ENCODE assay signal across 22 cellular contexts in the genomic region with DNA sequence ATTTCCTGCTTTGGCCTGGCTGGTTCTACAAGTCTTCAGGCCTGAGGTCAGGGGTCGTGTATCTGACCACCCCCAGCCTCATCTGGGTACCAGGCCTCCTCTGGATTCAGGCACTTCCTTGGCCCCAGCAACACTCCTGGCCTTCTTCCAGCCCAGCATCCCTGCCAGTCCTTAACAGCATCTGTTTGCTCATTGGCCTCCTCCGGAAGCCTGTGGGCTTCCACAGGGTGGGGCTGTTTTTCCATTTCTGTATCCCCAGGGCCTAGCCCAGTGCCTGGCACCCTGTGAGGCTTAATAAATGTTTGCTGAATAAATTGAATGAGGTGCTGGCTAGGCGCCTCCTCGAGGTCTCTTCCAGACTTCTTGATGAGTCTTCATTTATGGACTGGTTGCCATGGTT. TPM values are rescaled to one million over a fixed set of nuclear protein-coding genes. Genes with fewer than 3 reads are reported as not detected.
A peak's percentile ranks its signal among the peaks of the same experiment; 100 is the strongest.
DNase-seq lines count a peak whose midpoint lies in the region; ATAC-seq and TF ChIP-seq lines count a peak whose summit lies in the region.
"Had no signal": no experiment of that assay in that cellular context is flagged by ENCODE, and none has a peak within 500 bp of the region (broad histone marks: within the 10 kb centered on the region; RNA-seq: fewer than 3 reads in every experiment).

No MANE protein-coding gene starts in this region.

- no peak overlapping the region for H2BK12ac ChIP-seq in H9 (ENCODE audit: insufficient read length, low read depth, low read length)

- H2BK15ac ChIP-seq in H9 (ENCODE audit: low read depth, low read length) = no peak overlapping the region

- H3K23me2 ChIP-seq in H9 (ENCODE audit: insufficient read length, low read depth, low read length, poor library complexity, severe bottlenecking) = no peaks in the 10 kb centered on the region

- H3K9me3 ChIP-seq in H9 (ENCODE audit: control insufficient read depth, low read depth, low read length) = no peaks in the 10 kb centered on the region
- no peaks in the 10 kb centered on the region for H3K9me3 ChIP-seq in CD8-positive, alpha-beta T cell (ENCODE audit: low read length)
- H3K9me3 ChIP-seq: esophagus squamous epithelium, pancreas, transverse colon had no signal

- no peaks in the 10 kb centered on the region for H3K79me1 ChIP-seq in H9 (ENCODE audit: insufficient read depth, low read depth, low read length, poor library complexity, severe bottlenecking)

- H4K5ac ChIP-seq in H9 (ENCODE audit: insufficient read length, low read depth, low read length) = no peak overlapping the region

- H3K14ac ChIP-seq in H9 (ENCODE audit: insufficient read depth, low read length) = no peak overlapping the region

- no peak overlapping the region for H3K56ac ChIP-seq in H9 (ENCODE audit: insufficient read length, low read depth, low read length)

- no peak for ATAC-seq in CD8-positive, alpha-beta T cell
- ATAC-seq: activated T-cell treated with anti-CD3 and anti-CD28 coated beads, Interleukin-2, amount 50 U/mL, for 4 hours; GM12878; pancreas; stimulated activated memory B cell treated with anti-CD40 and anti-IgM and Interleukin-4, amounts not matched to agents 10 μg/mL and 1 μg/mL and 100 μg/mL, for 72 hours had no signal

- no peaks in the 10 kb centered on the region for H4K20me1 ChIP-seq in H9 (ENCODE audit: control insufficient read depth, insufficient read depth, insufficient read length)

- WGBS in H9 (ENCODE audit: extremely low coverage, insufficient read length, low lambda C conversion rate) = no CpG with 5 or more reads among the region's 4 CpGs

- no peaks in the 10 kb centered on the region for H3K36me3 ChIP-seq in CD8-positive, alpha-beta T cell (ENCODE audit: insufficient read depth, low read length)
- H3K36me3 ChIP-seq: esophagus squamous epithelium, pancreas, transverse colon had no signal

- H3K79me2 ChIP-seq in H9 (ENCODE audit: insufficient read depth, low read length) = no peaks in the 10 kb centered on the region

- H3K4me2 ChIP-seq in H9 (ENCODE audit: insufficient read depth, insufficient read length, low read length) = no peak overlapping the region
- H3K4me2 ChIP-seq: KMS-11 had no signal

- H4K91ac ChIP-seq in H9 (ENCODE audit: insufficient read length, low read depth, low read length) = no peak overlapping the region

- no peak overlapping the region for H2BK120ac ChIP-seq in H9 (ENCODE audit: low read depth, low read length, poor library complexity, severe bottlenecking)

- H3K9ac ChIP-seq in H9 (ENCODE audit: extremely low read depth, insufficient read length, low read length) = no peak overlapping the region
- H3K9ac ChIP-seq: KMS-11 had no signal

- H3T11ph ChIP-seq in H9 (ENCODE audit: low read length) = no peak overlapping the region

- no peaks in the 10 kb centered on the region; a peak in 1 of 5 replicates for H3K9me3 Mint-ChIP-seq in H9
- H3K9me3 Mint-ChIP-seq in mesothelial cell of epicardium = no peaks in the 10 kb centered on the region
- no peaks in the 10 kb centered on the region for H3K9me3 Mint-ChIP-seq in activated T-helper 2 cell treated with anti-CD3 and anti-CD28 coated beads, Interferon-gamma antibody, Interleukin-2, Interleukin-4, amounts not matched to agents 10 μg/mL and 5 μg/mL and 100 μg/mL, durations not matched to agents 14 hours and 24 hours and 36 hours
- H3K9me3 Mint-ChIP-seq in CD8-positive, alpha-beta T cell = no peaks in the 10 kb centered on the region
- H3K9me3 Mint-ChIP-seq in activated CD4-positive, alpha-beta memory T cell treated with anti-CD3 and anti-CD28 coated beads, Interleukin-2, amount 10 ng/mL, durations not matched to agents 7 days and 5 days = no peaks in the 10 kb centered on the region
- H3K9me3 Mint-ChIP-seq: activated T-cell treated with anti-CD3 and anti-CD28 coated beads, Interleukin-2, amount 50 U/mL, for 4 hours; CD14-positive monocyte; stimulated activated memory B cell treated with anti-CD40 and anti-IgM and Interleukin-4, amounts not matched to agents 10 μg/mL and 1 μg/mL and 100 μg/mL, for 72 hours had no signal

- no peak overlapping the region for H2AK5ac ChIP-seq in H9 (ENCODE audit: insufficient read length, low read length)

- H3K4me3 Mint-ChIP-seq in H9 = no peak overlapping the region
- no peak overlapping the region for H3K4me3 Mint-ChIP-seq in mesothelial cell of epicardium
- H3K4me3 Mint-ChIP-seq in activated T-helper 2 cell treated with anti-CD3 and anti-CD28 coated beads, Interferon-gamma antibody, Interleukin-2, Interleukin-4, amounts not matched to agents 10 μg/mL and 5 μg/mL and 100 μg/mL, durations not matched to agents 14 hours and 24 hours and 36 hours (ENCODE audit: low read depth) = no peak overlapping the region
- no peak overlapping the region for H3K4me3 Mint-ChIP-seq in CD8-positive, alpha-beta T cell
- no peak overlapping the region for H3K4me3 Mint-ChIP-seq in activated CD4-positive, alpha-beta memory T cell treated with anti-CD3 and anti-CD28 coated beads, Interleukin-2, amount 10 ng/mL, durations not matched to agents 7 days and 5 days
- H3K4me3 Mint-ChIP-seq: activated naive CD8-positive, alpha-beta T cell; activated T-cell treated with anti-CD3 and anti-CD28 coated beads, Interleukin-2, amount 50 U/mL, for 4 hours; CD14-positive monocyte; stimulated activated memory B cell treated with anti-CD40 and anti-IgM and Interleukin-4, amounts not matched to agents 10 μg/mL and 1 μg/mL and 100 μg/mL, for 72 hours had no signal

- no peak overlapping the region for H3K23ac ChIP-seq in H9 (ENCODE audit: insufficient read length, low read depth, low read length)

- H3K27ac Mint-ChIP-seq in H9 (peak overlapping the region in 2 of 3 experiments; percentile 45 to 94; a peak in 5 of 7 replicates), mesothelial cell of epicardium (peak overlapping the region; percentile 3)
- H3K27ac Mint-ChIP-seq in activated T-helper 2 cell treated with anti-CD3 and anti-CD28 coated beads, Interferon-gamma antibody, Interleukin-2, Interleukin-4, amounts not matched to agents 10 μg/mL and 5 μg/mL and 100 μg/mL, durations not matched to agents 14 hours and 24 hours and 36 hours = no peak overlapping the region
- no peak overlapping the region for H3K27ac Mint-ChIP-seq in CD8-positive, alpha-beta T cell
- no peak overlapping the region for H3K27ac Mint-ChIP-seq in activated CD4-positive, alpha-beta memory T cell treated with anti-CD3 and anti-CD28 coated beads, Interleukin-2, amount 10 ng/mL, durations not matched to agents 7 days and 5 days
- H3K27ac Mint-ChIP-seq: activated naive CD8-positive, alpha-beta T cell; stimulated activated memory B cell treated with anti-CD40 and anti-IgM and Interleukin-4, amounts not matched to agents 10 μg/mL and 1 μg/mL and 100 μg/mL, for 72 hours had no signal

- no peak overlapping the region for H2BK5ac ChIP-seq in H9 (ENCODE audit: insufficient read length, low read length)

- H3K4ac ChIP-seq in H9 (ENCODE audit: low read depth, low read length) = no peak overlapping the region

- peaks cover 2% of the 10 kb centered on the region; the same call in 1 of the 2 replicates for H3K4me1 ChIP-seq in H9 (ENCODE audit: insufficient read depth, low read length)
- no peaks in the 10 kb centered on the region for H3K4me1 ChIP-seq in CD8-positive, alpha-beta T cell (ENCODE audit: insufficient read depth, low read length)

- CTCF ChIA-PET in CD8-positive, alpha-beta T cell (lab: Charles Lee) = no interaction called here
- CTCF ChIA-PET in activated CD4-positive, alpha-beta memory T cell treated with anti-CD3 and anti-CD28 coated beads, Interleukin-2, amount 10 ng/mL, durations not matched to agents 7 days and 5 days (lab: Charles Lee) = no interaction called here

- H4K8ac ChIP-seq in H9 (replicated peaks; ENCODE audit: insufficient read length, low read depth, low read length) = no peak overlapping the region

- intact Hi-C loops in activated T-helper 2 cell treated with anti-CD3 and anti-CD28 coated beads, Interferon-gamma antibody, Interleukin-2, Interleukin-4, amounts not matched to agents 10 μg/mL and 5 μg/mL and 100 μg/mL, durations not matched to agents 14 hours and 24 hours and 36 hours (cut with micrococcal nuclease) = no loop called here
- intact Hi-C loops in CD8-positive, alpha-beta T cell (cut with DNase I, micrococcal nuclease) = no loop called here

- H3K27me3 ChIP-seq in H9 (ENCODE audit: insufficient read depth, low read length) = no peaks in the 10 kb centered on the region
- H3K27me3 ChIP-seq in CD8-positive, alpha-beta T cell (ENCODE audit: insufficient read depth, low read length) = no peaks in the 10 kb centered on the region
- H3K27me3 ChIP-seq: esophagus squamous epithelium, pancreas, transverse colon had no signal

- POLR2A ChIA-PET in CD8-positive, alpha-beta T cell (lab: Charles Lee) = no interaction called here
- POLR2A ChIA-PET in activated CD4-positive, alpha-beta memory T cell treated with anti-CD3 and anti-CD28 coated beads, Interleukin-2, amount 10 ng/mL, durations not matched to agents 7 days and 5 days (lab: Charles Lee) = no interaction called here

- no peak overlapping the region for H2BK20ac ChIP-seq in H9 (ENCODE audit: low read depth, low read length, poor library complexity, severe bottlenecking)

- no peak overlapping the region for H3K18ac ChIP-seq in H9 (ENCODE audit: insufficient read length, low read depth, low read length)

- DNase-seq in DMS 273 (lab: John Stamatoyannopoulos, UW; ENCODE audit: unreplicated experiment) = peak; percentile 79
- no peak for DNase-seq in DMS 273 treated with DMSO at 0.1 percent for 48 hours (lab: John Stamatoyannopoulos, UW)
- DNase-seq in H9 = no peak
- peak; percentile 26 for DNase-seq in RPMI8226
- DNase-seq in mesothelial cell of epicardium (ENCODE audit: low spot score in 2 of 2, unreplicated experiment in 2 of 2) = no peak
- no peak for DNase-seq in activated T-helper 2 cell treated with anti-CD3 and anti-CD28 coated beads, Interferon-gamma antibody, Interleukin-2, Interleukin-4, amounts not matched to agents 10 μg/mL and 5 μg/mL and 100 μg/mL, durations not matched to agents 14 hours and 24 hours and 36 hours (ENCODE audit: low spot score)
- no peak for DNase-seq in CD8-positive, alpha-beta T cell
- DNase-seq in activated CD4-positive, alpha-beta memory T cell treated with anti-CD3 and anti-CD28 coated beads, Interleukin-2, amount 10 ng/mL, durations not matched to agents 7 days and 5 days = no peak
- DNase-seq: 8988T; activated CD4-positive, alpha-beta T cell treated with anti-CD3 and anti-CD28 coated beads, Interleukin-2, amount 50 U/mL, for 1 hour; activated T-cell treated with anti-CD3 and anti-CD28 coated beads, Interleukin-2, amount 50 U/mL, for 4 hours; esophagus squamous epithelium; hippocampal formation; SHP77 treated with DMSO at 0.1 percent for 48 hours; T1000; transverse colon had no signal

- no peak overlapping the region for H3K4me3 ChIP-seq in CD8-positive, alpha-beta T cell (ENCODE audit: low read depth, low read length)
- H3K4me3 ChIP-seq: esophagus squamous epithelium, GM12878, pancreas, transverse colon had no signal

- H3K36me3 Mint-ChIP-seq in H9 (ENCODE audit: insufficient read depth in 1 of 3, low read depth in 3 of 3) (no peaks in the 10 kb centered on the region), mesothelial cell of epicardium (no peaks in the 10 kb centered on the region)
- H3K36me3 Mint-ChIP-seq in activated T-helper 2 cell treated with anti-CD3 and anti-CD28 coated beads, Interferon-gamma antibody, Interleukin-2, Interleukin-4, amounts not matched to agents 10 μg/mL and 5 μg/mL and 100 μg/mL, durations not matched to agents 14 hours and 24 hours and 36 hours (ENCODE audit: low read depth) = no peaks in the 10 kb centered on the region
- no peaks in the 10 kb centered on the region for H3K36me3 Mint-ChIP-seq in CD8-positive, alpha-beta T cell
- no peaks in the 10 kb centered on the region for H3K36me3 Mint-ChIP-seq in activated CD4-positive, alpha-beta memory T cell treated with anti-CD3 and anti-CD28 coated beads, Interleukin-2, amount 10 ng/mL, durations not matched to agents 7 days and 5 days (ENCODE audit: low read depth)
- H3K36me3 Mint-ChIP-seq: CD14-positive monocyte; stimulated activated memory B cell treated with anti-CD40 and anti-IgM and Interleukin-4, amounts not matched to agents 10 μg/mL and 1 μg/mL and 100 μg/mL, for 72 hours had no signal

- H3K4me1 Mint-ChIP-seq in H9 (peaks cover 27 to 38% of the 10 kb centered on the region in 2 experiments), mesothelial cell of epicardium (peaks cover 14% of the 10 kb centered on the region)
- H3K4me1 Mint-ChIP-seq in activated T-helper 2 cell treated with anti-CD3 and anti-CD28 coated beads, Interferon-gamma antibody, Interleukin-2, Interleukin-4, amounts not matched to agents 10 μg/mL and 5 μg/mL and 100 μg/mL, durations not matched to agents 14 hours and 24 hours and 36 hours (ENCODE audit: low read depth) = no peaks in the 10 kb centered on the region
- no peaks in the 10 kb centered on the region for H3K4me1 Mint-ChIP-seq in CD8-positive, alpha-beta T cell (ENCODE audit: low read depth)
- no peaks in the 10 kb centered on the region for H3K4me1 Mint-ChIP-seq in activated CD4-positive, alpha-beta memory T cell treated with anti-CD3 and anti-CD28 coated beads, Interleukin-2, amount 10 ng/mL, durations not matched to agents 7 days and 5 days
- H3K4me1 Mint-ChIP-seq: CD14-positive monocyte; stimulated activated memory B cell treated with anti-CD40 and anti-IgM and Interleukin-4, amounts not matched to agents 10 μg/mL and 1 μg/mL and 100 μg/mL, for 72 hours had no signal

- TF ChIP-seq CTCF in H9 (conservative IDR thresholded peaks at IDR 0.05) (peak; percentile 32; the same call in 2 of the 3 replicates), mesothelial cell of epicardium (IDR thresholded peaks at IDR 0.05; ENCODE audit: unreplicated experiment) (no peak)
- TF ChIP-seq CTCF in CD8-positive, alpha-beta T cell (IDR thresholded peaks at IDR 0.05) = no peak

- no peak overlapping the region for H2AFZ ChIP-seq in H9 (ENCODE audit: low read length)

- H3K27me3 Mint-ChIP-seq in H9 (ENCODE audit: low read depth) = peaks cover 2% of the 10 kb centered on the region; the same call in 1 of the 2 replicates
- no peaks in the 10 kb centered on the region for H3K27me3 Mint-ChIP-seq in mesothelial cell of epicardium (ENCODE audit: low read depth)
- H3K27me3 Mint-ChIP-seq in activated T-helper 2 cell treated with anti-CD3 and anti-CD28 coated beads, Interferon-gamma antibody, Interleukin-2, Interleukin-4, amounts not matched to agents 10 μg/mL and 5 μg/mL and 100 μg/mL, durations not matched to agents 14 hours and 24 hours and 36 hours (ENCODE audit: low read depth) = no peaks in the 10 kb centered on the region
- no peaks in the 10 kb centered on the region for H3K27me3 Mint-ChIP-seq in CD8-positive, alpha-beta T cell (ENCODE audit: low read depth)
- peaks cover 3% of the 10 kb centered on the region for H3K27me3 Mint-ChIP-seq in activated CD4-positive, alpha-beta memory T cell treated with anti-CD3 and anti-CD28 coated beads, Interleukin-2, amount 10 ng/mL, durations not matched to agents 7 days and 5 days
- H3K27me3 Mint-ChIP-seq: activated naive CD8-positive, alpha-beta T cell had no signal

- H3K27ac ChIP-seq in H9 (ENCODE audit: insufficient read length, low read depth, low read length) = no peak overlapping the region
- H3K27ac ChIP-seq in CD8-positive, alpha-beta T cell (ENCODE audit: low read depth, low read length) = no peak overlapping the region
- H3K27ac ChIP-seq: esophagus squamous epithelium, KMS-11 had no signal

RNA-seq across cellular contexts. Expression of a gene that starts 21.5 kb away (rescaled TPM):
- total RNA-seq in H9 (2021) (0.11 TPM in 2 replicates), mesothelial cell of epicardium (0.07 to 0.11 TPM (median 0.09 TPM) in 3 replicates)
- total RNA-seq in activated T-helper 2 cell treated with anti-CD3 and anti-CD28 coated beads, Interferon-gamma antibody, Interleukin-2, Interleukin-4, amounts not matched to agents 10 μg/mL and 5 μg/mL and 100 μg/mL, durations not matched to agents 14 hours and 24 hours and 36 hours = not detected in 2 replicates
- not detected for total RNA-seq in CD8-positive, alpha-beta T cell
- total RNA-seq in activated CD4-positive, alpha-beta memory T cell treated with anti-CD3 and anti-CD28 coated beads, Interleukin-2, amount 10 ng/mL, durations not matched to agents 7 days and 5 days = not detected
- total RNA-seq: activated T-cell treated with anti-CD3 and anti-CD28 coated beads, Interleukin-2, amount 50 U/mL, for 4 hours had no signal

RNA-seq across cellular contexts. Expression of a gene that starts 43.4 kb away (rescaled TPM):
- total RNA-seq in H9 (2021) (58.6 and 67.2 TPM in 2 replicates), mesothelial cell of epicardium (73.9 to 79.6 TPM (median 74.4 TPM) in 3 replicates)
- total RNA-seq in activated T-helper 2 cell treated with anti-CD3 and anti-CD28 coated beads, Interferon-gamma antibody, Interleukin-2, Interleukin-4, amounts not matched to agents 10 μg/mL and 5 μg/mL and 100 μg/mL, durations not matched to agents 14 hours and 24 hours and 36 hours = 57.9 and 64.7 TPM in 2 replicates
- total RNA-seq in CD8-positive, alpha-beta T cell = 10 to 100 TPM; 58.4 to 64.2 TPM
- 10 to 100 TPM; 62.4 to 63.8 TPM for total RNA-seq in activated CD4-positive, alpha-beta memory T cell treated with anti-CD3 and anti-CD28 coated beads, Interleukin-2, amount 10 ng/mL, durations not matched to agents 7 days and 5 days

RNA-seq across cellular contexts. Expression of a gene that starts 59.2 kb away (rescaled TPM):
- total RNA-seq in H9 (2021) = 0.22 and 0.72 TPM in 2 replicates
- total RNA-seq in mesothelial cell of epicardium = 0.31 to 0.49 TPM (median 0.32 TPM) in 3 replicates
- total RNA-seq in activated T-helper 2 cell treated with anti-CD3 and anti-CD28 coated beads, Interferon-gamma antibody, Interleukin-2, Interleukin-4, amounts not matched to agents 10 μg/mL and 5 μg/mL and 100 μg/mL, durations not matched to agents 14 hours and 24 hours and 36 hours = 388 and 398 TPM in 2 replicates
- total RNA-seq in CD8-positive, alpha-beta T cell = 100 to 1,000 TPM; 106 to 108 TPM
- 100 to 1,000 TPM; 228 to 231 TPM for total RNA-seq in activated CD4-positive, alpha-beta memory T cell treated with anti-CD3 and anti-CD28 coated beads, Interleukin-2, amount 10 ng/mL, durations not matched to agents 7 days and 5 days

Comparison
In these comparisons a context has a peak if more than half of its experiments do, and no peak if none do; other contexts are left out.
1. DNase-seq: peak in DMS 273 (single experiment) and RPMI8226 (single experiment); none in DMS 273 treated with DMSO at 0.1 percent for 48 hours (single experiment), H9 (single experiment), mesothelial cell of epicardium (0 of 2), activated T-helper 2 cell treated with anti-CD3 and anti-CD28 coated beads, Interferon-gamma antibody, Interleukin-2, Interleukin-4, amounts not matched to agents 10 μg/mL and 5 μg/mL and 100 μg/mL, durations not matched to agents 14 hours and 24 hours and 36 hours (single experiment), CD8-positive, alpha-beta T cell (0 of 7) and activated CD4-positive, alpha-beta memory T cell treated with anti-CD3 and anti-CD28 coated beads, Interleukin-2, amount 10 ng/mL, durations not matched to agents 7 days and 5 days (single experiment).
2. H3K27ac Mint-ChIP-seq: peak in H9 (2 of 3) and mesothelial cell of epicardium (single experiment); none in activated T-helper 2 cell treated with anti-CD3 and anti-CD28 coated beads, Interferon-gamma antibody, Interleukin-2, Interleukin-4, amounts not matched to agents 10 μg/mL and 5 μg/mL and 100 μg/mL, durations not matched to agents 14 hours and 24 hours and 36 hours (single experiment), CD8-positive, alpha-beta T cell (single experiment) and activated CD4-positive, alpha-beta memory T cell treated with anti-CD3 and anti-CD28 coated beads, Interleukin-2, amount 10 ng/mL, durations not matched to agents 7 days and 5 days (single experiment).
3. RNA of a gene that starts 59.2 kb away (total RNA-seq): 388 to 398 TPM in activated T-helper 2 cell treated with anti-CD3 and anti-CD28 coated beads, Interferon-gamma antibody, Interleukin-2, Interleukin-4, amounts not matched to agents 10 μg/mL and 5 μg/mL and 100 μg/mL, durations not matched to agents 14 hours and 24 hours and 36 hours, 228 to 231 TPM in activated CD4-positive, alpha-beta memory T cell treated with anti-CD3 and anti-CD28 coated beads, Interleukin-2, amount 10 ng/mL, durations not matched to agents 7 days and 5 days and 106 to 108 TPM in CD8-positive, alpha-beta T cell; 0.22 to 0.72 TPM in H9 and 0.31 to 0.49 TPM in mesothelial cell of epicardium; every median in the first group is over 10 times any median in the second.